6 cellular contexts compared by ENCODE assay signal in the genomic region with DNA sequence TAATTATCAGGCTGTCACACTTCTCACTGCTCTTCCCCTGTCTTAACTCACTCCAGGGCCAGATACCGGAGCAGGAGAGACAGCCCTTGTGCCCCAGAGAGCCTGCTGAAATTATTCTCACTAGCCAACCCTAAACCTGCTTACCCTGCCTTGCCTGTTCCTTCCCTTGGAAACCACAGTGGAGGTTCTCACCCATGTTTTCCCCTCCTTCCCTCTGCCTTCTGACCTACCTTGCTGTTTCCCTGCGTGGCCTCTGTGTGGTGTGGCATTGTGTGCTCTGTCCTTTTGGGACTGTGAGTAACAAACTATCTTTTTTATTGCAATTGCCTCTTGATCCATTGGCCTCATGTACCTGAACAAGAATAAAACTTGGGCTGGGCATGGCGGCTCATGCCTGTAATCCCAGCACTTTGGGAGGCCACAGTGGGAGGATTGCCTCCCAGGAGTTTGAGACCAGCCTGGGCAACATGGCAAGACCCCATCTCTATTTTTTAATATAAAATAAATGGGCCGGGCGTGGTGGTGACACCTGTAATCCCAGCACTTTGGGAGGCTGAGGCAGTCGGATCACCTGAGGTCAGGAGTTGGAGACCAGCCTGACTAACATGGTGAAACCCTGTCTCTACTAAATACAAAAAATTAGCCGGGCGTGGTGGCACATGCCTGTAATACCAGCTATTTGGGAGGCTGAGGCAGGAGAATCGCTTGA. TPM values are rescaled to one million over a fixed set of nuclear protein-coding genes. Genes with fewer than 3 reads are reported as not detected.
DNase-seq lines count a peak whose midpoint lies in the region; ATAC-seq and TF ChIP-seq lines count a peak whose summit lies in the region.
"Not testable (repeated sequence)": the region's sequence is repeated elsewhere in the genome, so short reads cannot be mapped to it uniquely, and the experiment has no call there.

No MANE protein-coding gene starts in this region.

- not testable (repeated sequence) for H3K36me3 Mint-ChIP-seq in GM23338 (ENCODE audit: low read depth)

- ATAC-seq in GM23338: not testable (repeated sequence)
- ATAC-seq in esophagus mucosa (peak; percentile 83), left colon (peak; percentile 59), mucosa of descending colon (peak; percentile 67)

- H3K27ac Mint-ChIP-seq in GM23338: not testable (repeated sequence)

- not testable (repeated sequence) for H3K79me2 ChIP-seq in GM23338 (replicated peaks; ENCODE audit: insufficient read depth)

- H3K4me1 ChIP-seq in GM23338 (ENCODE audit: insufficient read depth); mucosa of descending colon (ENCODE audit: low read depth): not testable (repeated sequence)

- H3K27me3 ChIP-seq in GM23338 (ENCODE audit: insufficient read depth): not testable (repeated sequence)

- not testable (repeated sequence) for H3K4me2 ChIP-seq in GM23338

- not testable (repeated sequence) for H3K27ac ChIP-seq in GM23338 (ENCODE audit: low read depth)

- H4K20me1 ChIP-seq in GM23338 (replicated peaks; ENCODE audit: insufficient read depth): not testable (repeated sequence)

- not testable (repeated sequence) for H3K9me3 Mint-ChIP-seq in GM23338

- not testable (repeated sequence) for H3K9me2 ChIP-seq in GM23338 (ENCODE audit: insufficient read depth)

- not testable (repeated sequence) for H3K9me3 ChIP-seq in mucosa of descending colon

- not testable (repeated sequence) for H3K27me3 Mint-ChIP-seq in GM23338 (ENCODE audit: insufficient read depth, low read depth, poor library complexity)

- not testable (repeated sequence) for H3K36me3 ChIP-seq in GM23338 (ENCODE audit: insufficient read depth); mucosa of descending colon (ENCODE audit: low read depth)

- not testable (repeated sequence) for TF ChIP-seq CTCF in GM23338 (conservative IDR thresholded peaks at IDR 0.05; ENCODE audit: low read depth in 2 of 2); mucosa of descending colon (IDR thresholded peaks at IDR 0.05)
- peak; percentile 9 for TF ChIP-seq CTCF in epithelial cell of esophagus (IDR thresholded peaks at IDR 0.05; ENCODE audit: insufficient read depth, low read depth, low read length, missing control alignments)

- not testable (repeated sequence) for DNase-seq in GM23338 (ENCODE audit: low spot score); left colon; mucosa of descending colon
- DNase-seq in activated CD8-positive, alpha-beta memory T cell treated with anti-CD3 and anti-CD28 coated beads, Interleukin-2, amount 50 U/mL, for 48 hours: peak; percentile 12
- peak; percentile 57 for DNase-seq in epithelial cell of esophagus (ENCODE audit: low read depth)

- H3K4me3 Mint-ChIP-seq in GM23338: not testable (repeated sequence)

- H3K4me3 ChIP-seq in GM23338; epithelial cell of esophagus (ENCODE audit: low read length); mucosa of descending colon: not testable (repeated sequence)

- H3K4me1 Mint-ChIP-seq in GM23338: not testable (repeated sequence)

- intact Hi-C loops in left colon (cut with DNase I, micrococcal nuclease); mucosa of descending colon (cut with DNase I, micrococcal nuclease): not testable (repeated sequence)

- not testable (repeated sequence) for H3F3A ChIP-seq in GM23338 (replicated peaks; ENCODE audit: low read depth)

- H2AFZ ChIP-seq in GM23338: 0 out of 2 replicates have a peak overlapping the region, but pooled peaks have one; percentile 10

RNA-seq across cellular contexts. Expression of a gene that starts 42.2 kb away (rescaled TPM):
- total RNA-seq in GM23338 (2014; rRNA removed; shearing (Covaris generic)): 9.4 and 11.2 TPM in 2 replicates
- 13.5 and 17.2 TPM in 2 replicates for polyA plus RNA-seq in GM23338 (2016; fragmentation: Nextera tagmentation; extraction: Ambion mirVana)
- total RNA-seq in esophagus mucosa: 10.7 TPM
- 1 to 10 TPM; 7.8 to 9.5 TPM for total RNA-seq in left colon
- 10 to 100 TPM in 1 of 3 donors, 1 to 10 TPM in 2; 7.4 to 13.9 (median 9.2) TPM for total RNA-seq in mucosa of descending colon

RNA-seq across cellular contexts. Expression of a gene that starts 52.9 kb away (rescaled TPM):
- 153 and 159 TPM in 2 replicates for total RNA-seq in GM23338 (2014; rRNA removed; shearing (Covaris generic))
- 63.6 and 87.9 TPM in 2 replicates for polyA plus RNA-seq in GM23338 (2016; fragmentation: Nextera tagmentation; extraction: Ambion mirVana)
- 50.6 TPM for total RNA-seq in esophagus mucosa
- 10 to 100 TPM; 69.2 to 70.0 TPM for total RNA-seq in left colon
- 10 to 100 TPM; 58.9 to 85.1 (median 70.3) TPM for total RNA-seq in mucosa of descending colon
